In the genomic region with DNA sequence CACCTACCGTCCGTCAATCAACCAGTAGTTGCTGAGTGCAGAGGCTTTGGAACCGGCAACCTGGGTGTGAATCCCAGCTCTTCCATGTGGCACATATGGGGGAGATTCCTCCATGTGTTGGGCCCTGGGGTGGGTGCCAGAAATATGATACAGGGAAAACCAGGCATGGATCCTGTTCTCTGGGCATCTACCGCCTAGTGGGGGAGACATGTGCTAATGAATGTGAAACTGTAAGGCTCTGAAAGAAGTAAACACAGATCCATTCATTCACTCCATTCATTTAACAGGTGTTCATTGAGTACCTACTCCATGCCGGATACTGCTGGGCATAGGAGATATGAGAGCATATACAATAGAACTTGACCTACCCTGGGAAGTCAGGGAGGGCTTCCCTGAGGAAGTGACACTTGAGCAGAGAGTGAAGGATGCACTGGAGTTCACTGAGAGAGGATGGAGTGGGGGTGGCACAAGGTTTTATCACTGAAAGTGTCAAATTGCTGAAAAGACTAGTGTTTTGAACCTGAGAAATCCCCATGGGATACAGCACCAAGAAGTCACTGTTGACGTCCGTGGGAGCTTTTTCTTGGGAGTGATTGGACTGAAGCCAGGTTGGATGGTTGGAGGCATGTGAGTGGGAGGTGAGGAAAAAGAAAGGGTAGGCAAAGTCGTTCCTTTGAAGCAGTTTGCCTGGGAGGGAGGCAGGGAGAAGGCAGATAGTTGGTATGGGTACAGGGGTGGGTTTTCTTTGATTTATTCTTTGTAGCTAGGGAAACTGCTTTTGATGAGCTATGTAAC, we compare ENCODE assay signal across 3 cellular contexts.
TF ChIP-seq lines count a peak whose summit lies in the region.

No MANE protein-coding gene starts in this region.

TF ChIP-seq in SK-N-SH treated with all-trans-retinoic acid at 6 μM for 48 hours, 23 proteins besides CTCF, POLR2A, EP300 and RAD21:
- TF ChIP-seq OSR1 (CRISPR knock-in tag; IDR thresholded peaks at IDR 0.05) (no peak), GLIS3 (CRISPR knock-in tag; IDR thresholded peaks at IDR 0.05) (no peak), ZNF70 (CRISPR knock-in tag; IDR thresholded peaks at IDR 0.05) (no peak), ZFP3 (CRISPR knock-in tag; IDR thresholded peaks at IDR 0.05) (peak; percentile 57; the same call in 1 of the 2 replicates)
- TF ChIP-seq, protein P1, sequence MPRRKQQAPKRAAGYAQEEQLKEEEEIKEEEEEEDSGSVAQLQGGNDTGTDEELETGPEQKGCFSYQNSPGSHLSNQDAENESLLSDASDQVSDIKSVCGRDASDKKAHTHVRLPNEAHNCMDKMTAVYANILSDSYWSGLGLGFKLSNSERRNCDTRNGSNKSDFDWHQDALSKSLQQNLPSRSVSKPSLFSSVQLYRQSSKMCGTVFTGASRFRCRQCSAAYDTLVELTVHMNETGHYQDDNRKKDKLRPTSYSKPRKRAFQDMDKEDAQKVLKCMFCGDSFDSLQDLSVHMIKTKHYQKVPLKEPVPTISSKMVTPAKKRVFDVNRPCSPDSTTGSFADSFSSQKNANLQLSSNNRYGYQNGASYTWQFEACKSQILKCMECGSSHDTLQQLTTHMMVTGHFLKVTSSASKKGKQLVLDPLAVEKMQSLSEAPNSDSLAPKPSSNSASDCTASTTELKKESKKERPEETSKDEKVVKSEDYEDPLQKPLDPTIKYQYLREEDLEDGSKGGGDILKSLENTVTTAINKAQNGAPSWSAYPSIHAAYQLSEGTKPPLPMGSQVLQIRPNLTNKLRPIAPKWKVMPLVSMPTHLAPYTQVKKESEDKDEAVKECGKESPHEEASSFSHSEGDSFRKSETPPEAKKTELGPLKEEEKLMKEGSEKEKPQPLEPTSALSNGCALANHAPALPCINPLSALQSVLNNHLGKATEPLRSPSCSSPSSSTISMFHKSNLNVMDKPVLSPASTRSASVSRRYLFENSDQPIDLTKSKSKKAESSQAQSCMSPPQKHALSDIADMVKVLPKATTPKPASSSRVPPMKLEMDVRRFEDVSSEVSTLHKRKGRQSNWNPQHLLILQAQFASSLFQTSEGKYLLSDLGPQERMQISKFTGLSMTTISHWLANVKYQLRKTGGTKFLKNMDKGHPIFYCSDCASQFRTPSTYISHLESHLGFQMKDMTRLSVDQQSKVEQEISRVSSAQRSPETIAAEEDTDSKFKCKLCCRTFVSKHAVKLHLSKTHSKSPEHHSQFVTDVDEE (CRISPR knock-in tag; IDR thresholded peaks at IDR 0.05) = no peak

TF ChIP-seq in SK-N-SH, 30 proteins besides CTCF, POLR2A, EP300 and RAD21:
- TF ChIP-seq GABPA (IDR thresholded peaks at IDR 0.05; ENCODE audit: low read depth) = no peak
- TF ChIP-seq, protein P2, sequence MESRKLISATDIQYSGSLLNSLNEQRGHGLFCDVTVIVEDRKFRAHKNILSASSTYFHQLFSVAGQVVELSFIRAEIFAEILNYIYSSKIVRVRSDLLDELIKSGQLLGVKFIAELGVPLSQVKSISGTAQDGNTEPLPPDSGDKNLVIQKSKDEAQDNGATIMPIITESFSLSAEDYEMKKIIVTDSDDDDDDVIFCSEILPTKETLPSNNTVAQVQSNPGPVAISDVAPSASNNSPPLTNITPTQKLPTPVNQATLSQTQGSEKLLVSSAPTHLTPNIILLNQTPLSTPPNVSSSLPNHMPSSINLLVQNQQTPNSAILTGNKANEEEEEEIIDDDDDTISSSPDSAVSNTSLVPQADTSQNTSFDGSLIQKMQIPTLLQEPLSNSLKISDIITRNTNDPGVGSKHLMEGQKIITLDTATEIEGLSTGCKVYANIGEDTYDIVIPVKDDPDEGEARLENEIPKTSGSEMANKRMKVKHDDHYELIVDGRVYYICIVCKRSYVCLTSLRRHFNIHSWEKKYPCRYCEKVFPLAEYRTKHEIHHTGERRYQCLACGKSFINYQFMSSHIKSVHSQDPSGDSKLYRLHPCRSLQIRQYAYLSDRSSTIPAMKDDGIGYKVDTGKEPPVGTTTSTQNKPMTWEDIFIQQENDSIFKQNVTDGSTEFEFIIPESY (IDR thresholded peaks at IDR 0.05; ENCODE audit: borderline replicate concordance, low read depth) = no peak
- TF ChIP-seq NRF1 (IDR thresholded peaks at IDR 0.05; ENCODE audit: low read depth, low read length) = no peak
- TF ChIP-seq, protein P3, sequence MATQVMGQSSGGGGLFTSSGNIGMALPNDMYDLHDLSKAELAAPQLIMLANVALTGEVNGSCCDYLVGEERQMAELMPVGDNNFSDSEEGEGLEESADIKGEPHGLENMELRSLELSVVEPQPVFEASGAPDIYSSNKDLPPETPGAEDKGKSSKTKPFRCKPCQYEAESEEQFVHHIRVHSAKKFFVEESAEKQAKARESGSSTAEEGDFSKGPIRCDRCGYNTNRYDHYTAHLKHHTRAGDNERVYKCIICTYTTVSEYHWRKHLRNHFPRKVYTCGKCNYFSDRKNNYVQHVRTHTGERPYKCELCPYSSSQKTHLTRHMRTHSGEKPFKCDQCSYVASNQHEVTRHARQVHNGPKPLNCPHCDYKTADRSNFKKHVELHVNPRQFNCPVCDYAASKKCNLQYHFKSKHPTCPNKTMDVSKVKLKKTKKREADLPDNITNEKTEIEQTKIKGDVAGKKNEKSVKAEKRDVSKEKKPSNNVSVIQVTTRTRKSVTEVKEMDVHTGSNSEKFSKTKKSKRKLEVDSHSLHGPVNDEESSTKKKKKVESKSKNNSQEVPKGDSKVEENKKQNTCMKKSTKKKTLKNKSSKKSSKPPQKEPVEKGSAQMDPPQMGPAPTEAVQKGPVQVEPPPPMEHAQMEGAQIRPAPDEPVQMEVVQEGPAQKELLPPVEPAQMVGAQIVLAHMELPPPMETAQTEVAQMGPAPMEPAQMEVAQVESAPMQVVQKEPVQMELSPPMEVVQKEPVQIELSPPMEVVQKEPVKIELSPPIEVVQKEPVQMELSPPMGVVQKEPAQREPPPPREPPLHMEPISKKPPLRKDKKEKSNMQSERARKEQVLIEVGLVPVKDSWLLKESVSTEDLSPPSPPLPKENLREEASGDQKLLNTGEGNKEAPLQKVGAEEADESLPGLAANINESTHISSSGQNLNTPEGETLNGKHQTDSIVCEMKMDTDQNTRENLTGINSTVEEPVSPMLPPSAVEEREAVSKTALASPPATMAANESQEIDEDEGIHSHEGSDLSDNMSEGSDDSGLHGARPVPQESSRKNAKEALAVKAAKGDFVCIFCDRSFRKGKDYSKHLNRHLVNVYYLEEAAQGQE (IDR thresholded peaks at IDR 0.05; ENCODE audit: low read depth, low read length) = no peak
- TF ChIP-seq RFX5 (IDR thresholded peaks at IDR 0.05; ENCODE audit: low read length) = no peak
- no peak for TF ChIP-seq TEAD4 (IDR thresholded peaks at IDR 0.05; ENCODE audit: borderline replicate concordance, insufficient read depth)
- TF ChIP-seq GATA2 (CRISPR knock-in tag; IDR thresholded peaks at IDR 0.05) = no peak
- TF ChIP-seq CHD2 (IDR thresholded peaks at IDR 0.05; ENCODE audit: low read length, partially characterized antibody) = no peak
- no peak for TF ChIP-seq YY1 (IDR thresholded peaks at IDR 0.05; ENCODE audit: low read depth)
- TF ChIP-seq RCOR1 (IDR thresholded peaks at IDR 0.05; ENCODE audit: low read length) = no peak
- no peak for TF ChIP-seq FOXM1 (IDR thresholded peaks at IDR 0.05; ENCODE audit: low read depth)
- TF ChIP-seq ELF1 (IDR thresholded peaks at IDR 0.05) = no peak
- no peak for TF ChIP-seq SIN3A (IDR thresholded peaks at IDR 0.05; ENCODE audit: borderline replicate concordance, low read depth, low read length)
- no peak for TF ChIP-seq TCF12 (IDR thresholded peaks at IDR 0.05)

TF ChIP-seq in H1, 55 proteins besides CTCF, POLR2A, EP300 and RAD21:
- TF ChIP-seq JUN (IDR thresholded peaks at IDR 0.05; ENCODE audit: low read depth, low read length) = no peak
- TF ChIP-seq EZH2 (IDR thresholded peaks at IDR 0.05; ENCODE audit: low read depth, low read length, severe bottlenecking) = no peak
- TF ChIP-seq ZNF274 (IDR thresholded peaks at IDR 0.05; ENCODE audit: borderline replicate concordance, extremely low read depth, low read length) = no peak
- no peak for TF ChIP-seq SP2 (IDR thresholded peaks at IDR 0.05; ENCODE audit: low read length)
- TF ChIP-seq TBP (IDR thresholded peaks at IDR 0.05; ENCODE audit: low read depth, low read length) = no peak
- no peak for TF ChIP-seq GTF2F1 (IDR thresholded peaks at IDR 0.05; ENCODE audit: borderline replicate concordance, low read depth, low read length)
- no peak for TF ChIP-seq SP1 (IDR thresholded peaks at IDR 0.05; ENCODE audit: low read depth, low read length)
- TF ChIP-seq KDM1A (IDR thresholded peaks at IDR 0.05; ENCODE audit: borderline replicate concordance, low read length) = no peak
- TF ChIP-seq RBBP5 (IDR thresholded peaks at IDR 0.05; ENCODE audit: borderline replicate concordance, low read depth, low read length) = no peak
- no peak for TF ChIP-seq CHD1 (IDR thresholded peaks at IDR 0.05; ENCODE audit: low read depth, low read length)
- TF ChIP-seq, protein P4, sequence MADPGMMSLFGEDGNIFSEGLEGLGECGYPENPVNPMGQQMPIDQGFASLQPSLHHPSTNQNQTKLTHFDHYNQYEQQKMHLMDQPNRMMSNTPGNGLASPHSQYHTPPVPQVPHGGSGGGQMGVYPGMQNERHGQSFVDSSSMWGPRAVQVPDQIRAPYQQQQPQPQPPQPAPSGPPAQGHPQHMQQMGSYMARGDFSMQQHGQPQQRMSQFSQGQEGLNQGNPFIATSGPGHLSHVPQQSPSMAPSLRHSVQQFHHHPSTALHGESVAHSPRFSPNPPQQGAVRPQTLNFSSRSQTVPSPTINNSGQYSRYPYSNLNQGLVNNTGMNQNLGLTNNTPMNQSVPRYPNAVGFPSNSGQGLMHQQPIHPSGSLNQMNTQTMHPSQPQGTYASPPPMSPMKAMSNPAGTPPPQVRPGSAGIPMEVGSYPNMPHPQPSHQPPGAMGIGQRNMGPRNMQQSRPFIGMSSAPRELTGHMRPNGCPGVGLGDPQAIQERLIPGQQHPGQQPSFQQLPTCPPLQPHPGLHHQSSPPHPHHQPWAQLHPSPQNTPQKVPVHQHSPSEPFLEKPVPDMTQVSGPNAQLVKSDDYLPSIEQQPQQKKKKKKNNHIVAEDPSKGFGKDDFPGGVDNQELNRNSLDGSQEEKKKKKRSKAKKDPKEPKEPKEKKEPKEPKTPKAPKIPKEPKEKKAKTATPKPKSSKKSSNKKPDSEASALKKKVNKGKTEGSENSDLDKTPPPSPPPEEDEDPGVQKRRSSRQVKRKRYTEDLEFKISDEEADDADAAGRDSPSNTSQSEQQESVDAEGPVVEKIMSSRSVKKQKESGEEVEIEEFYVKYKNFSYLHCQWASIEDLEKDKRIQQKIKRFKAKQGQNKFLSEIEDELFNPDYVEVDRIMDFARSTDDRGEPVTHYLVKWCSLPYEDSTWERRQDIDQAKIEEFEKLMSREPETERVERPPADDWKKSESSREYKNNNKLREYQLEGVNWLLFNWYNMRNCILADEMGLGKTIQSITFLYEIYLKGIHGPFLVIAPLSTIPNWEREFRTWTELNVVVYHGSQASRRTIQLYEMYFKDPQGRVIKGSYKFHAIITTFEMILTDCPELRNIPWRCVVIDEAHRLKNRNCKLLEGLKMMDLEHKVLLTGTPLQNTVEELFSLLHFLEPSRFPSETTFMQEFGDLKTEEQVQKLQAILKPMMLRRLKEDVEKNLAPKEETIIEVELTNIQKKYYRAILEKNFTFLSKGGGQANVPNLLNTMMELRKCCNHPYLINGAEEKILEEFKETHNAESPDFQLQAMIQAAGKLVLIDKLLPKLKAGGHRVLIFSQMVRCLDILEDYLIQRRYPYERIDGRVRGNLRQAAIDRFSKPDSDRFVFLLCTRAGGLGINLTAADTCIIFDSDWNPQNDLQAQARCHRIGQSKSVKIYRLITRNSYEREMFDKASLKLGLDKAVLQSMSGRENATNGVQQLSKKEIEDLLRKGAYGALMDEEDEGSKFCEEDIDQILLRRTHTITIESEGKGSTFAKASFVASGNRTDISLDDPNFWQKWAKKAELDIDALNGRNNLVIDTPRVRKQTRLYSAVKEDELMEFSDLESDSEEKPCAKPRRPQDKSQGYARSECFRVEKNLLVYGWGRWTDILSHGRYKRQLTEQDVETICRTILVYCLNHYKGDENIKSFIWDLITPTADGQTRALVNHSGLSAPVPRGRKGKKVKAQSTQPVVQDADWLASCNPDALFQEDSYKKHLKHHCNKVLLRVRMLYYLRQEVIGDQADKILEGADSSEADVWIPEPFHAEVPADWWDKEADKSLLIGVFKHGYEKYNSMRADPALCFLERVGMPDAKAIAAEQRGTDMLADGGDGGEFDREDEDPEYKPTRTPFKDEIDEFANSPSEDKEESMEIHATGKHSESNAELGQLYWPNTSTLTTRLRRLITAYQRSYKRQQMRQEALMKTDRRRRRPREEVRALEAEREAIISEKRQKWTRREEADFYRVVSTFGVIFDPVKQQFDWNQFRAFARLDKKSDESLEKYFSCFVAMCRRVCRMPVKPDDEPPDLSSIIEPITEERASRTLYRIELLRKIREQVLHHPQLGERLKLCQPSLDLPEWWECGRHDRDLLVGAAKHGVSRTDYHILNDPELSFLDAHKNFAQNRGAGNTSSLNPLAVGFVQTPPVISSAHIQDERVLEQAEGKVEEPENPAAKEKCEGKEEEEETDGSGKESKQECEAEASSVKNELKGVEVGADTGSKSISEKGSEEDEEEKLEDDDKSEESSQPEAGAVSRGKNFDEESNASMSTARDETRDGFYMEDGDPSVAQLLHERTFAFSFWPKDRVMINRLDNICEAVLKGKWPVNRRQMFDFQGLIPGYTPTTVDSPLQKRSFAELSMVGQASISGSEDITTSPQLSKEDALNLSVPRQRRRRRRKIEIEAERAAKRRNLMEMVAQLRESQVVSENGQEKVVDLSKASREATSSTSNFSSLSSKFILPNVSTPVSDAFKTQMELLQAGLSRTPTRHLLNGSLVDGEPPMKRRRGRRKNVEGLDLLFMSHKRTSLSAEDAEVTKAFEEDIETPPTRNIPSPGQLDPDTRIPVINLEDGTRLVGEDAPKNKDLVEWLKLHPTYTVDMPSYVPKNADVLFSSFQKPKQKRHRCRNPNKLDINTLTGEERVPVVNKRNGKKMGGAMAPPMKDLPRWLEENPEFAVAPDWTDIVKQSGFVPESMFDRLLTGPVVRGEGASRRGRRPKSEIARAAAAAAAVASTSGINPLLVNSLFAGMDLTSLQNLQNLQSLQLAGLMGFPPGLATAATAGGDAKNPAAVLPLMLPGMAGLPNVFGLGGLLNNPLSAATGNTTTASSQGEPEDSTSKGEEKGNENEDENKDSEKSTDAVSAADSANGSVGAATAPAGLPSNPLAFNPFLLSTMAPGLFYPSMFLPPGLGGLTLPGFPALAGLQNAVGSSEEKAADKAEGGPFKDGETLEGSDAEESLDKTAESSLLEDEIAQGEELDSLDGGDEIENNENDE (IDR thresholded peaks at IDR 0.05; ENCODE audit: insufficient replicate concordance, low read length) = no peak
- TF ChIP-seq TCF12 (IDR thresholded peaks at IDR 0.05; ENCODE audit: low read depth, low read length) = no peak
- no peak for TF ChIP-seq SUZ12 (IDR thresholded peaks at IDR 0.05; ENCODE audit: low read length)
- no peak for TF ChIP-seq FOSL1 (IDR thresholded peaks at IDR 0.05; ENCODE audit: insufficient read depth, low read depth, low read length)
- TF ChIP-seq BRCA1 (IDR thresholded peaks at IDR 0.05; ENCODE audit: low read depth, low read length) = no peak
- no peak for TF ChIP-seq RNF2 (IDR thresholded peaks at IDR 0.05; ENCODE audit: borderline replicate concordance, low read depth, low read length, missing control alignments, poor library complexity, severe bottlenecking)
- no peak for TF ChIP-seq POLR2AphosphoS5 (IDR thresholded peaks at IDR 0.05; ENCODE audit: low read depth, low read length)
- TF ChIP-seq ASH2L (IDR thresholded peaks at IDR 0.05; ENCODE audit: low read length) = no peak
- no peak for TF ChIP-seq GABPA (IDR thresholded peaks at IDR 0.05; ENCODE audit: borderline replicate concordance, insufficient read depth, low read length)
- TF ChIP-seq RFX5 (IDR thresholded peaks at IDR 0.05; ENCODE audit: borderline replicate concordance, low read depth, low read length) = no peak
TF ChIP-seq in H1: peak in this region for 0.
